8 cellular contexts compared by ENCODE assay signal in the genomic region with DNA sequence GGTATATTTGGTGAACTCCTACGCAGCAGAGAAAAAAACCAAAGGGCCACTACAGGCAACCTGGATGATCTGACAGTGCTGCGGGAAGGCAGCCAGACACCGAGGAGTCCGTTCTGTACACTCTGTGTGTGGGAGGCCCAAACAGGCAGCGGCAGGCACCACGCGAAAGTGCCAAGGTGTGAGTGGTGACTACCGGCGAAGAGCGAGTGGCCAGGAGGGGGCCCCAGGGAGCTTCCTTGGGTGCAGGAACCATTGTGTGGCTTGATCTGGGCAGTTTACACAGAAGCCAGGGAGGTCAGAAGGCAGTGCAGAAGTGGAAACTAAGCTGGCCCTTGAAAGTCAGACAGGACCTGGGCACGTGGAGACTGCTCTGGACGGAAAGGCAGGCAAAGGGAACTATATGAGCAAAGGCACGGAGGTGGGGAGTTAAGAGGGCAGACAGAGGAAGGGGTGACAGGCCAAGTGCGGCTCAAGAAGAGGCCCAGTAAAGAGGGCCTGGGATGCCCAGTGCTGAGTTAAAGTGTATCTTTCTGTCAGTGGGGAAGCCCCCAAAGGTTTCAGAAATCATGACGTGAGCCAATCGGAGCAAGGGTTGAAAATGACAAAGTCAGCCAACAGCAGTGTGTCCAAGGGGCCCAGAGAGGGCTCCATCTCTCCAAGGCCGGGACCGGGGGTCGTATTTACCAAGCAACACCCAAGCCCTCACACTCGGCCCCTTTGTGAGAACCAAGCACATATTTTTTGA. TPM values are rescaled to one million over a fixed set of nuclear protein-coding genes. Genes with fewer than 3 reads are reported as not detected.
DNase-seq lines count a peak whose midpoint lies in the region; ATAC-seq lines count a peak whose summit lies in the region.

No MANE protein-coding gene starts in this region.

- no peaks in the 10 kb centered on the region for H3K27me3 Mint-ChIP-seq in activated T-cell treated with anti-CD3 and anti-CD28 coated beads, Interleukin-2, amount 50 U/mL, for 72 hours (ENCODE audit: low read depth)

- peaks cover 44% of the 10 kb centered on the region for H3K4me1 Mint-ChIP-seq in activated T-cell treated with anti-CD3 and anti-CD28 coated beads, Interleukin-2, amount 50 U/mL, for 72 hours (ENCODE audit: low read depth)

- peak; percentile 69 to 71 for ATAC-seq in activated T-cell treated with anti-CD3 and anti-CD28 coated beads, Interleukin-2, amount 50 U/mL, for 72 hours (replicated peaks in 1 of 2)
- ATAC-seq in GM19351 (IDR thresholded peaks at IDR 0.05; ENCODE audit: unreplicated experiment): no peak

- no peaks in the 10 kb centered on the region for H3K36me3 Mint-ChIP-seq in activated T-cell treated with anti-CD3 and anti-CD28 coated beads, Interleukin-2, amount 50 U/mL, for 72 hours (ENCODE audit: insufficient read depth in 2 of 2)

- DNase-seq in D341Med (ENCODE audit: low spot score) (peak; percentile 69), M059J (ENCODE audit: low read depth) (peak; percentile 22), germinal center (ENCODE audit: low spot score) (peak; percentile 68), pons (ENCODE audit: low spot score) (peak; percentile 79), NCI-H1105 treated with DMSO at 0.1 percent for 48 hours (lab: John Stamatoyannopoulos, UW) (no peak), NCI-H2196 treated with DMSO at 0.1 percent for 48 hours (lab: John Stamatoyannopoulos, UW; ENCODE audit: unreplicated experiment) (no peak)
- DNase-seq in activated T-cell treated with anti-CD3 and anti-CD28 coated beads, Interleukin-2, amount 50 U/mL, for 72 hours: peak; percentile 59 to 66

- peak overlapping the region; percentile 55 for H3K27ac Mint-ChIP-seq in activated T-cell treated with anti-CD3 and anti-CD28 coated beads, Interleukin-2, amount 50 U/mL, for 72 hours

- peak overlapping the region; percentile 4 to 25 for H3K4me3 Mint-ChIP-seq in activated T-cell treated with anti-CD3 and anti-CD28 coated beads, Interleukin-2, amount 50 U/mL, for 72 hours

- no peaks in the 10 kb centered on the region for H3K9me3 Mint-ChIP-seq in activated T-cell treated with anti-CD3 and anti-CD28 coated beads, Interleukin-2, amount 50 U/mL, for 72 hours

RNA-seq across cellular contexts. Expression of gene TMEM184B, which starts 10.6 kb away (rescaled TPM):
- 51.0 and 90.7 TPM in 2 replicates for total RNA-seq in M059J (2014; rRNA removed; shearing (Covaris generic))
- 10 to 100 TPM; 22.9 to 27.5 TPM for total RNA-seq in activated T-cell treated with anti-CD3 and anti-CD28 coated beads, Interleukin-2, amount 50 U/mL, for 72 hours

RNA-seq across cellular contexts. Expression of gene CSNK1E, which starts 55.0 kb away (rescaled TPM):
- 67.0 and 99.4 TPM in 2 replicates for total RNA-seq in M059J (2014; rRNA removed; shearing (Covaris generic))
- 100 to 1,000 TPM; 106 to 107 TPM for total RNA-seq in activated T-cell treated with anti-CD3 and anti-CD28 coated beads, Interleukin-2, amount 50 U/mL, for 72 hours

Comparison
In these comparisons a context has a peak if more than half of its experiments do, and no peak if none do; other contexts are left out.
1. DNase-seq: peak in D341Med (single experiment), M059J (single experiment), activated T-cell treated with anti-CD3 and anti-CD28 coated beads, Interleukin-2, amount 50 U/mL, for 72 hours (2 of 2), germinal center (single experiment) and pons (single experiment); none in NCI-H1105 treated with DMSO at 0.1 percent for 48 hours (single experiment) and NCI-H2196 treated with DMSO at 0.1 percent for 48 hours (single experiment).